1 cellular context compared by ENCODE assay signal in the genomic region with DNA sequence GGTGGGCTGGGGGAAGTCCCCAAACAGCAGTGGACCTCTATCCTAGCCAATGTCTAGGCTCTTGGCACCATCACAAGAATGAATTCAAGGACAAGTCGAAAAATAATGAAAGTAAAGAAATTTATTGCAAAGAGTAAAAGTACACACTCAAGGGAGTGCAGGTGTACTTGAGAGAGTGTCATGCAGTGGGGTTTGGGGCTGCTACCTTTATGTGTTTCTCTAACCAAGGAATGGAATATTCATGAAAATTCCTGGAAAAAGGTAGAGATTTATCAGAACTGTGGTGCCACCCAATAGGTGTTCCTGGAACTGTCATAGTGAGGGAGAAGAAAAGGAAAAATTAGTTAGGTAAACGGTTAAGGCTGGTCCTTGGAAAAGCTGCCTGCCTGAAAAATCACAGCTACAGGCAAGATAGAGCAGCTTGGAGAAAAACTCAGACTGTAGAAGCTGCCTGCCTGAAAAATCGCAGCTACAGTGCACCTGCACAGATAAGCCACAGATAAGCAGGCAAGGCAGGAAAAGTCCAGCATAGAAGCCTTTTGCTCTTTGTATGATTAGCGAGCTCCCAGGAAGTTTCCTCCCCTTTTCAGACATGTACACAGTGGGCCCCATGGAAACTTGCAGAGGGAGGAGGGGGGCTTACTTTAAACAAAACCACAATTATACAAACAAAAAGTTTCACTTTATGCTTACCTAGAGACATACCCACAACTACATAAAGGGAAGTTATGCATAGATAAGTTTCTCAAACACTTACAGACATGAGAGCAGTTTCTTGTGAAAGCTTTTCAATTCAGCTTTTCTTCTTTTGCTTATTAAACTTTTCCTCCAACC.
TF ChIP-seq lines count a peak whose summit lies in the region.

No MANE protein-coding gene starts in this region.

TF ChIP-seq in HepG2, 621 proteins besides CTCF, POLR2A, EP300 and RAD21 (continued from another document):
- TF ChIP-seq PAXIP1 (CRISPR knock-in tag; conservative IDR thresholded peaks at IDR 0.05): peak; percentile 91
- no peak for TF ChIP-seq TAF15 (IDR thresholded peaks at IDR 0.05; ENCODE audit: low read depth, low read length, poor library complexity, severe bottlenecking)
- no peak for TF ChIP-seq ZNF335 (CRISPR knock-in tag; IDR thresholded peaks at IDR 0.05)
- peak; percentile 98 for TF ChIP-seq GFI1 (CRISPR knock-in tag; IDR thresholded peaks at IDR 0.05; ENCODE audit: borderline replicate concordance)
- TF ChIP-seq ZNF121 (CRISPR knock-in tag; IDR thresholded peaks at IDR 0.05): no peak
- no peak for TF ChIP-seq U2AF2 (IDR thresholded peaks at IDR 0.05; ENCODE audit: low read depth, low read length)
- peak; percentile 57; the same call in 1 of the 2 replicates for TF ChIP-seq ZNF281 (CRISPR knock-in tag; IDR thresholded peaks at IDR 0.05; ENCODE audit: borderline replicate concordance)
- TF ChIP-seq RCOR2 (CRISPR knock-in tag; IDR thresholded peaks at IDR 0.05): peak; percentile 59; the same call in 1 of the 2 replicates
- 0 out of 2 replicates have a peak, but pooled peaks have one; percentile 25 for TF ChIP-seq HDAC1 (CRISPR knock-in tag; IDR thresholded peaks at IDR 0.05)
- TF ChIP-seq ELF3 (CRISPR knock-in tag; IDR thresholded peaks at IDR 0.05): peak; percentile 88
- TF ChIP-seq ZNF792 (CRISPR knock-in tag; IDR thresholded peaks at IDR 0.05): peak; percentile 47; the same call in 1 of the 2 replicates
- no peak for TF ChIP-seq CEBPZ (IDR thresholded peaks at IDR 0.05; ENCODE audit: low read length)
- no peak for TF ChIP-seq ATRX (CRISPR knock-in tag; IDR thresholded peaks at IDR 0.05; ENCODE audit: borderline replicate concordance)
- no peak for TF ChIP-seq KDM2A (CRISPR knock-in tag; IDR thresholded peaks at IDR 0.05; ENCODE audit: borderline replicate concordance, low read depth)
